In genomic region chr22:27892064-27892463, GRCh38 we compare ENCODE assay signal across 27 cellular contexts. TPM values are rescaled to one million over a fixed set of nuclear protein-coding genes. Genes with fewer than 3 reads are reported as not detected.
DNase-seq lines count a peak whose midpoint lies in the region; ATAC-seq and TF ChIP-seq lines count a peak whose summit lies in the region.
"Had no signal": no experiment of that assay in that cellular context is flagged by ENCODE, and none has a peak within 500 bp of the region (broad histone marks: within the 10 kb centered on the region; RNA-seq: fewer than 3 reads in every experiment).

No MANE protein-coding gene starts in this region.

- H3K27ac ChIP-seq in coronary artery (peak overlapping the region; percentile 72 to 84), thoracic aorta (peak overlapping the region; percentile 73 to 81)
- H3K27ac ChIP-seq: body of pancreas, neural progenitor cell, SJCRH30, upper lobe of left lung had no signal

- no peak overlapping the region for H3K4me3 Mint-ChIP-seq in activated T-cell treated with anti-CD3 and anti-CD28 coated beads, Interleukin-2, amount 50 U/mL, for 24 hours
- H3K4me3 Mint-ChIP-seq in activated T-helper 1 cell treated with anti-CD3 and anti-CD28 coated beads, Interleukin-12 subunit alpha, Interleukin-12 subunit beta, Interleukin-2, Interleukin-4 antibody, amounts not matched to agents 30 ng/mL and 10 ng/mL and 1 ng/mL, durations not matched to agents 14 hours and 24 hours and 36 hours: no peak overlapping the region
- H3K4me3 Mint-ChIP-seq: activated T-cell treated with anti-CD3 and anti-CD28 coated beads, Interleukin-2, amount 50 U/mL, for 72 hours; neural progenitor cell; T-cell had no signal

- no peak for TF ChIP-seq CTCF in coronary artery (IDR thresholded peaks at IDR 0.05)
- TF ChIP-seq CTCF in thoracic aorta (IDR thresholded peaks at IDR 0.05): no peak

- intact Hi-C loops in activated T-helper 1 cell treated with anti-CD3 and anti-CD28 coated beads, Interleukin-12 subunit alpha, Interleukin-12 subunit beta, Interleukin-2, Interleukin-4 antibody, amounts not matched to agents 30 ng/mL and 10 ng/mL and 1 ng/mL, durations not matched to agents 14 hours and 24 hours and 36 hours (cut with micrococcal nuclease): no loop called here

- peaks cover 27% of the 10 kb centered on the region for H3K4me1 Mint-ChIP-seq in activated T-cell treated with anti-CD3 and anti-CD28 coated beads, Interleukin-2, amount 50 U/mL, for 24 hours (ENCODE audit: low read depth)
- peaks cover 31% of the 10 kb centered on the region for H3K4me1 Mint-ChIP-seq in activated T-helper 1 cell treated with anti-CD3 and anti-CD28 coated beads, Interleukin-12 subunit alpha, Interleukin-12 subunit beta, Interleukin-2, Interleukin-4 antibody, amounts not matched to agents 30 ng/mL and 10 ng/mL and 1 ng/mL, durations not matched to agents 14 hours and 24 hours and 36 hours (ENCODE audit: low read depth)
- H3K4me1 Mint-ChIP-seq: neural progenitor cell had no signal

- no peaks in the 10 kb centered on the region for H3K27me3 Mint-ChIP-seq in activated T-cell treated with anti-CD3 and anti-CD28 coated beads, Interleukin-2, amount 50 U/mL, for 24 hours
- H3K27me3 Mint-ChIP-seq in activated T-helper 1 cell treated with anti-CD3 and anti-CD28 coated beads, Interleukin-12 subunit alpha, Interleukin-12 subunit beta, Interleukin-2, Interleukin-4 antibody, amounts not matched to agents 30 ng/mL and 10 ng/mL and 1 ng/mL, durations not matched to agents 14 hours and 24 hours and 36 hours (ENCODE audit: insufficient read depth): no peaks in the 10 kb centered on the region
- H3K27me3 Mint-ChIP-seq: T-cell had no signal

- H3K4me3 ChIP-seq in coronary artery (no peak overlapping the region), thoracic aorta (no peak overlapping the region)
- H3K4me3 ChIP-seq: body of pancreas, lung, neural progenitor cell, SJCRH30, upper lobe of left lung had no signal

- peaks cover 30% of the 10 kb centered on the region for H3K36me3 ChIP-seq in thoracic aorta

- DNase-seq in activated T-cell treated with anti-CD3 and anti-CD28 coated beads, Interleukin-2, amount 50 U/mL, for 24 hours: no peak
- no peak for DNase-seq in activated T-cell treated with anti-CD3 and anti-CD28 coated beads, Interleukin-2, amount 50 U/mL, for 48 hours
- DNase-seq in coronary artery (ENCODE audit: low spot score): no peak
- peak; percentile 84 for DNase-seq in islet precursor cell
- no peak for DNase-seq in thoracic aorta (ENCODE audit: low spot score)
- no peak for DNase-seq in NCI-H128 (lab: John Stamatoyannopoulos, UW; ENCODE audit: unreplicated experiment)
- no peak for DNase-seq in UCSD-AML1 (lab: John Stamatoyannopoulos, UW; ENCODE audit: unreplicated experiment)
- DNase-seq in activated T-helper 1 cell treated with anti-CD3 and anti-CD28 coated beads, Interleukin-12 subunit alpha, Interleukin-12 subunit beta, Interleukin-2, Interleukin-4 antibody, amounts not matched to agents 30 ng/mL and 10 ng/mL and 1 ng/mL, durations not matched to agents 14 hours and 24 hours and 36 hours (ENCODE audit: low spot score): no peak
- DNase-seq: 8988T; activated CD4-positive, alpha-beta T cell treated with anti-CD3 and anti-CD28 coated beads for 4 hours; activated T-cell treated with anti-CD3 and anti-CD28 coated beads, Interleukin-2, amount 50 U/mL, for 72 hours; body of pancreas; effector CD8-positive, alpha-beta T cell; Kasumi-1; MV-4-11; NCI-H1694; NCI-H2171; NCI-H510A treated with DMSO at 0.1 percent for 48 hours; NK-92 treated with Interleukin-12 subunit alpha and Interleukin-12 subunit beta, amount 100 ng/mL, for 24 hours; posterior cingulate gyrus; SJCRH30; stimulated activated CD4-positive, alpha-beta T cell treated with anti-CD3 and anti-CD28 coated beads, Interleukin-15, amount 100 ng/mL, for 24 hours; T-cell; upper lobe of left lung had no signal

- no peaks in the 10 kb centered on the region for H3K9me3 Mint-ChIP-seq in activated T-cell treated with anti-CD3 and anti-CD28 coated beads, Interleukin-2, amount 50 U/mL, for 24 hours
- H3K9me3 Mint-ChIP-seq in activated T-helper 1 cell treated with anti-CD3 and anti-CD28 coated beads, Interleukin-12 subunit alpha, Interleukin-12 subunit beta, Interleukin-2, Interleukin-4 antibody, amounts not matched to agents 30 ng/mL and 10 ng/mL and 1 ng/mL, durations not matched to agents 14 hours and 24 hours and 36 hours: no peaks in the 10 kb centered on the region
- H3K9me3 Mint-ChIP-seq: activated T-cell treated with anti-CD3 and anti-CD28 coated beads, Interleukin-2, amount 50 U/mL, for 72 hours; neural progenitor cell; T-cell had no signal

- peaks cover 97% of the 10 kb centered on the region for H3K36me3 Mint-ChIP-seq in activated T-cell treated with anti-CD3 and anti-CD28 coated beads, Interleukin-2, amount 50 U/mL, for 24 hours (ENCODE audit: low read depth)
- H3K36me3 Mint-ChIP-seq in activated T-helper 1 cell treated with anti-CD3 and anti-CD28 coated beads, Interleukin-12 subunit alpha, Interleukin-12 subunit beta, Interleukin-2, Interleukin-4 antibody, amounts not matched to agents 30 ng/mL and 10 ng/mL and 1 ng/mL, durations not matched to agents 14 hours and 24 hours and 36 hours (ENCODE audit: low read depth): peaks cover 64% of the 10 kb centered on the region

- H3K4me1 ChIP-seq in thoracic aorta (ENCODE audit: control insufficient read depth in 1 of 2, low read depth in 2 of 2): peaks cover 17 to 30% of the 10 kb centered on the region in 2 donors

- H3K9me3 ChIP-seq in thoracic aorta: no peaks in the 10 kb centered on the region
- H3K9me3 ChIP-seq: body of pancreas, SJCRH30, upper lobe of left lung had no signal

- ATAC-seq in thoracic aorta (ENCODE audit: insufficient number of reproducible peaks, low FRiP score, low read depth): no peak
- ATAC-seq: activated T-cell treated with anti-CD3 and anti-CD28 coated beads, Interleukin-2, amount 50 U/mL, for 72 hours; body of pancreas; Panc1; T-cell had no signal

- peak overlapping the region; percentile 65 for H3K27ac Mint-ChIP-seq in activated T-cell treated with anti-CD3 and anti-CD28 coated beads, Interleukin-2, amount 50 U/mL, for 24 hours
- H3K27ac Mint-ChIP-seq in activated T-helper 1 cell treated with anti-CD3 and anti-CD28 coated beads, Interleukin-12 subunit alpha, Interleukin-12 subunit beta, Interleukin-2, Interleukin-4 antibody, amounts not matched to agents 30 ng/mL and 10 ng/mL and 1 ng/mL, durations not matched to agents 14 hours and 24 hours and 36 hours: no peak overlapping the region
- H3K27ac Mint-ChIP-seq: neural progenitor cell, T-cell had no signal

- H3K27me3 ChIP-seq in thoracic aorta (replicated peaks; ENCODE audit: insufficient read depth): no peaks in the 10 kb centered on the region
- H3K27me3 ChIP-seq: body of pancreas, neural progenitor cell, SJCRH30, upper lobe of left lung had no signal

RNA-seq across cellular contexts. Expression of gene PITPNB, which starts 27.0 kb away (rescaled TPM):
- total RNA-seq in thoracic aorta: 100 to 1,000 TPM in 1 of 2 donors, 10 to 100 TPM in 1; 42.2 to 111 TPM
- 153 and 154 TPM in 2 replicates for total RNA-seq in activated T-helper 1 cell treated with anti-CD3 and anti-CD28 coated beads, Interleukin-12 subunit alpha, Interleukin-12 subunit beta, Interleukin-2, Interleukin-4 antibody, amounts not matched to agents 30 ng/mL and 10 ng/mL and 1 ng/mL, durations not matched to agents 14 hours and 24 hours and 36 hours
